Comparison of ENCODE assay signal across 26 cellular contexts in the genomic region with DNA sequence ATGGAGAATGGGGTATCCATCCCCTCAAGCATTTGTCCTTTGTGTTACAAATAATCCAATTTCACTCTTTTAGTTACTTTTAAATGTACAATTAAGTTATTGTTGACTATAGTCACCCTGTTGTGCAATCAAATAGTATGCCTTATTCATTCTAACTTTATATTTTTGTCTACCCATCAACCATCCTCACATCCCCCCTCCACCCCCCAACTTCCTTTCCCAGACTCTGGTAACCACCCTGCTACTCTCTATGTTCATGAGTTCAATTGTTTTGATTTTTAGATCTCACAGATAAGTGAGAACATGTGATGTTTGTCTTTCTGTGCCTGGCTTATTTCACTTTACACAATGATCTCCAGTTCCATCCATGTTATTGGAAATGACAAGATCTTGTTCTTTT. TPM values are rescaled to one million over a fixed set of nuclear protein-coding genes. Genes with fewer than 3 reads are reported as not detected.
DNase-seq lines count a peak whose midpoint lies in the region; ATAC-seq, FAIRE-seq and TF ChIP-seq lines count a peak whose summit lies in the region.
"Had no signal": no experiment of that assay in that cellular context is flagged by ENCODE, and none has a peak within 500 bp of the region (broad histone marks: within the 10 kb centered on the region; RNA-seq: fewer than 3 reads in every experiment).

No MANE protein-coding gene starts in this region.

- H2AFZ ChIP-seq in IMR-90 (replicated peaks; ENCODE audit: low read length, poor library complexity), result no peak overlapping the region
- H2AFZ ChIP-seq: GM23248 had no signal

- POLR2A ChIA-PET in A549 (lab: Yijun Ruan, JAX), result no interaction called here
- POLR2A ChIA-PET in IMR-90 (lab: Charles Lee; ENCODE audit: unreplicated experiment), result no interaction called here

- TF ChIP-seq CTCF in A549 (IDR thresholded peaks at IDR 0.05) (no peak), IMR-90 (conservative IDR thresholded peaks at IDR 0.05; ENCODE audit: low read depth, low read length) (no peak)

- H4K91ac ChIP-seq in IMR-90 (ENCODE audit: insufficient read depth, low read depth, low read length), result no peak overlapping the region

- H3K14ac ChIP-seq in IMR-90 (replicated peaks; ENCODE audit: low read depth, low read length), result no peak overlapping the region

- ATAC-seq in A549 (no peak), IMR-90 (ENCODE audit: low read depth) (no peak), GM21360 (IDR thresholded peaks at IDR 0.05; ENCODE audit: unreplicated experiment) (no peak), left ventricle myocardium superior (no peak), HG03442 (IDR thresholded peaks at IDR 0.05; ENCODE audit: unreplicated experiment) (no peak)
- ATAC-seq: K562 had no signal

- H3K9me3 ChIP-seq in A549, result no peaks in the 10 kb centered on the region
- no peaks in the 10 kb centered on the region for H3K9me3 ChIP-seq in IMR-90 (ENCODE audit: control insufficient read depth, insufficient read depth, low read length)
- H3K9me3 ChIP-seq in adipocyte (ENCODE audit: control insufficient read depth, low read length), result no peaks in the 10 kb centered on the region
- H3K9me3 ChIP-seq: BE2C, HAP-1, MG63, SJCRH30 had no signal

- no peak overlapping the region for H4K5ac ChIP-seq in IMR-90 (ENCODE audit: low read depth, low read length)

- no peak overlapping the region for H3K23ac ChIP-seq in IMR-90 (ENCODE audit: low read depth, low read length)

- TF ChIP-seq RAD21 in A549 (conservative IDR thresholded peaks at IDR 0.05 in 1 of 2, IDR thresholded peaks at IDR 0.05 in 1 of 2), result no peak
- TF ChIP-seq RAD21 in IMR-90 (IDR thresholded peaks at IDR 0.05; ENCODE audit: low read length), result no peak

- no peaks in the 10 kb centered on the region for H4K20me1 ChIP-seq in IMR-90 (ENCODE audit: insufficient read depth, low read length)

- no peak overlapping the region for H2AK5ac ChIP-seq in IMR-90 (ENCODE audit: low read depth, low read length)

- no peak overlapping the region for H2AK9ac ChIP-seq in IMR-90 (replicated peaks; ENCODE audit: low read depth, low read length, poor library complexity)

- no peak overlapping the region for H3K4me3 ChIP-seq in A549
- no peak overlapping the region for H3K4me3 ChIP-seq in IMR-90 (ENCODE audit: insufficient read depth, low read depth, low read length)
- no peak overlapping the region for H3K4me3 ChIP-seq in adipocyte (ENCODE audit: low read length)
- H3K4me3 ChIP-seq: GM23248, HAP-1, K562, MG63, SJCRH30 had no signal

- no peak overlapping the region for H3K9ac ChIP-seq in IMR-90 (ENCODE audit: low read depth, low read length)
- H3K9ac ChIP-seq in adipocyte (ENCODE audit: low read length), result no peak overlapping the region
- H3K9ac ChIP-seq: GM23248 had no signal

- H3K18ac ChIP-seq in IMR-90 (ENCODE audit: low read depth, low read length), result no peak overlapping the region

- dilution Hi-C loops in IMR-90 (cut with HindIII; ENCODE audit: low sequenced_read_pairs, unreplicated experiment), result no loop called here

- TF ChIP-seq POLR2A in A549 (IDR thresholded peaks at IDR 0.05; ENCODE audit: low read length) (no peak), IMR-90 (IDR thresholded peaks at IDR 0.05; ENCODE audit: low read depth, low read length) (no peak)

- H3K27ac ChIP-seq in A549, result no peak overlapping the region
- no peak overlapping the region for H3K27ac ChIP-seq in IMR-90 (ENCODE audit: insufficient read depth, low read length)
- H3K27ac ChIP-seq: GM23248, SJCRH30 had no signal

- H3K4me2 ChIP-seq in A549 (no peak overlapping the region), IMR-90 (ENCODE audit: low read depth, low read length) (no peak overlapping the region)

- no peak overlapping the region for H2BK20ac ChIP-seq in IMR-90 (ENCODE audit: low read depth, low read length)

- intact Hi-C loops in IMR-90 (cut with micrococcal nuclease) (no loop called here), left ventricle myocardium superior (cut with micrococcal nuclease) (no loop called here)

- in situ Hi-C loops in IMR-90 (cut with MboI; ENCODE audit: low sequenced_read_pairs), result no loop called here

- H3K4ac ChIP-seq in IMR-90 (ENCODE audit: low read depth, low read length), result no peak overlapping the region

- CTCF ChIA-PET in A549 (lab: Yijun Ruan, JAX) (no interaction called here), IMR-90 (lab: Yijun Ruan, JAX) (no interaction called here)

- H3K36me3 ChIP-seq in IMR-90 (ENCODE audit: control insufficient read depth, insufficient read depth, low read length) (no peaks in the 10 kb centered on the region), adipocyte (ENCODE audit: control insufficient read depth, insufficient read depth, low read length, severe bottlenecking) (no peaks in the 10 kb centered on the region)
- H3K36me3 ChIP-seq: BE2C, HAP-1, MG63, SJCRH30 had no signal

- no peak for FAIRE-seq in A549 (lab: Jason Lieb, UNC)
- FAIRE-seq: GM12891, K562, RCC 7860 had no signal

- H3K27me3 ChIP-seq in IMR-90 (ENCODE audit: control insufficient read depth, insufficient read depth, low read length) (no peaks in the 10 kb centered on the region), adipocyte (replicated peaks; ENCODE audit: control insufficient read depth, insufficient read depth, low read length) (no peaks in the 10 kb centered on the region)
- H3K27me3 ChIP-seq: BE2C, MG63, SJCRH30 had no signal

- no TSS peak for BruUV-seq in IMR-90 (replicated peaks; lab: Mats Ljungman, UMichigan)

- H3K4me1 ChIP-seq in A549 (peaks cover 10% of the 10 kb centered on the region; the same call in 1 of the 3 replicates), IMR-90 (ENCODE audit: control insufficient read depth, insufficient read depth, low read length) (peaks cover 2% of the 10 kb centered on the region; the same call in 1 of the 2 replicates), adipocyte (ENCODE audit: control insufficient read depth, insufficient read depth, low read length) (no peaks in the 10 kb centered on the region)
- H3K4me1 ChIP-seq: BE2C, HAP-1, SJCRH30 had no signal

- H3K56ac ChIP-seq in IMR-90 (ENCODE audit: extremely low read depth, insufficient read depth, low read length), result no peak overlapping the region

- DNase-seq in A549 (ENCODE audit: low read depth in 1 of 2, low spot score in 1 of 2), result no peak
- no peak for DNase-seq in IMR-90
- DNase-seq in adipocyte (ENCODE audit: low read depth), result peak; percentile 34
- peak; percentile 97 for DNase-seq in foreskin melanocyte
- no peak for DNase-seq in left ventricle myocardium superior
- DNase-seq: 8988T, BE2C, COR-L47, DMS 273 treated with DMSO at 0.1 percent for 48 hours, DMS79 treated with DMSO at 0.1 percent for 48 hours, GM23248, MG63, NCI-H1048, NCI-H1417 treated with DMSO at 0.1 percent for 48 hours, NCI-H187, NCI-H446, NCI-H526 treated with DMSO at 0.1 percent for 48 hours, OCI-M1, SJCRH30, SW 1271 had no signal

- no peak overlapping the region for H2BK15ac ChIP-seq in IMR-90 (ENCODE audit: low read depth, low read length)

- H2BK120ac ChIP-seq in IMR-90 (ENCODE audit: low read depth, low read length), result no peak overlapping the region

- no peak for TF ChIP-seq EP300 in A549 (IDR thresholded peaks at IDR 0.05)

- H3K9me1 ChIP-seq in IMR-90 (ENCODE audit: insufficient read depth, low read length), result peaks cover 2% of the 10 kb centered on the region; the same call in 1 of the 2 replicates

- H3K79me1 ChIP-seq in IMR-90 (ENCODE audit: low read depth in 1 of 2, low read length in 2 of 2), result no peaks in the 10 kb centered on the region

- no peak overlapping the region for H4K8ac ChIP-seq in IMR-90 (ENCODE audit: low read depth in 2 of 2, low read length in 2 of 2)

- H2BK5ac ChIP-seq in IMR-90 (ENCODE audit: low read depth, low read length, poor library complexity, severe bottlenecking), result no peak overlapping the region

TF ChIP-seq in A549, 52 proteins besides CTCF, POLR2A, EP300 and RAD21:
- peak; percentile 25 to 37; a peak in 2 of 4 replicates for TF ChIP-seq CEBPB (IDR thresholded peaks at IDR 0.05)
- TF ChIP-seq FOSL2 (IDR thresholded peaks at IDR 0.05), result no peak
- no peak for TF ChIP-seq FOSL2 (CRISPR knock-in tag; IDR thresholded peaks at IDR 0.05)

TF ChIP-seq in IMR-90, 13 proteins besides CTCF, POLR2A, EP300 and RAD21 (continues in another document):
- no peak for TF ChIP-seq BHLHE40 (IDR thresholded peaks at IDR 0.05; ENCODE audit: low read depth, low read length)
- no peak for TF ChIP-seq RCOR1 (IDR thresholded peaks at IDR 0.05; ENCODE audit: insufficient replicate concordance, low read length)
- no peak for TF ChIP-seq MAZ (IDR thresholded peaks at IDR 0.05; ENCODE audit: borderline replicate concordance, low read depth, low read length)
- TF ChIP-seq MXI1 (IDR thresholded peaks at IDR 0.05; ENCODE audit: borderline replicate concordance, low read depth, low read length), result no peak
- TF ChIP-seq NFE2L2 (IDR thresholded peaks at IDR 0.05; ENCODE audit: low read depth, low read length), result no peak
- TF ChIP-seq, protein P1, sequence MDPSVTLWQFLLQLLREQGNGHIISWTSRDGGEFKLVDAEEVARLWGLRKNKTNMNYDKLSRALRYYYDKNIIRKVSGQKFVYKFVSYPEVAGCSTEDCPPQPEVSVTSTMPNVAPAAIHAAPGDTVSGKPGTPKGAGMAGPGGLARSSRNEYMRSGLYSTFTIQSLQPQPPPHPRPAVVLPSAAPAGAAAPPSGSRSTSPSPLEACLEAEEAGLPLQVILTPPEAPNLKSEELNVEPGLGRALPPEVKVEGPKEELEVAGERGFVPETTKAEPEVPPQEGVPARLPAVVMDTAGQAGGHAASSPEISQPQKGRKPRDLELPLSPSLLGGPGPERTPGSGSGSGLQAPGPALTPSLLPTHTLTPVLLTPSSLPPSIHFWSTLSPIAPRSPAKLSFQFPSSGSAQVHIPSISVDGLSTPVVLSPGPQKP (IDR thresholded peaks at IDR 0.05; ENCODE audit: borderline replicate concordance, low read depth, low read length), result no peak
- TF ChIP-seq MAFK (IDR thresholded peaks at IDR 0.05; ENCODE audit: low read depth, low read length), result no peak
- TF ChIP-seq, protein P2, sequence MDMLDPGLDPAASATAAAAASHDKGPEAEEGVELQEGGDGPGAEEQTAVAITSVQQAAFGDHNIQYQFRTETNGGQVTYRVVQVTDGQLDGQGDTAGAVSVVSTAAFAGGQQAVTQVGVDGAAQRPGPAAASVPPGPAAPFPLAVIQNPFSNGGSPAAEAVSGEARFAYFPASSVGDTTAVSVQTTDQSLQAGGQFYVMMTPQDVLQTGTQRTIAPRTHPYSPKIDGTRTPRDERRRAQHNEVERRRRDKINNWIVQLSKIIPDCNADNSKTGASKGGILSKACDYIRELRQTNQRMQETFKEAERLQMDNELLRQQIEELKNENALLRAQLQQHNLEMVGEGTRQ (IDR thresholded peaks at IDR 0.05; ENCODE audit: low read depth, low read length), result no peak

RNA-seq across cellular contexts. Expression of a gene that starts 15.4 kb away (rescaled TPM):
- polyA plus RNA-seq in A549 (2011; rRNA removed) (9.2 and 11.4 TPM in 2 replicates), A549 (2017; fragmentation: RNase III; extraction: RNeasy Plus Mini Kit Qiagen cat#74134 plus additional on column Dnase treatment) (3.0 to 3.4 TPM (median 3.4 TPM) in 3 replicates), IMR-90 (2012; rRNA removed) (7.9 and 8.2 TPM in 2 replicates)
- 2.6 and 2.8 TPM in 2 replicates for polyA plus RNA-seq in A549 (2012; cell fraction: cytosol; rRNA removed)
- polyA plus RNA-seq in A549 (2012; cell fraction: nucleus; rRNA removed), result 6.3 and 7.3 TPM in 2 replicates
- 19.0 and 24.1 TPM in 2 replicates for polyA minus RNA-seq in A549 (2011; rRNA and poly(A)+ RNA removed)
- total RNA-seq in IMR-90 (2012; rRNA removed) (29.0 and 29.7 TPM in 2 replicates), left ventricle myocardium superior (3.9 TPM)
- polyA plus RNA-seq in IMR-90 (2012; cell fraction: cytosol; rRNA removed), result 2.0 and 2.5 TPM in 2 replicates
- polyA plus RNA-seq in IMR-90 (2012; cell fraction: nucleus; rRNA removed; ENCODE audit: low replicate concordance), result 14.5 and 60.3 TPM in 2 replicates
- total RNA-seq: K562 had no signal
- polyA plus RNA-seq: K562 had no signal

Comparison
In these comparisons a context has a peak if more than half of its experiments do, and no peak if none do; other contexts are left out.
1. DNase-seq: peak in adipocyte (single experiment) and foreskin melanocyte (single experiment); none in A549 (0 of 2), IMR-90 (single experiment) and left ventricle myocardium superior (single experiment).